In the genomic region with DNA sequence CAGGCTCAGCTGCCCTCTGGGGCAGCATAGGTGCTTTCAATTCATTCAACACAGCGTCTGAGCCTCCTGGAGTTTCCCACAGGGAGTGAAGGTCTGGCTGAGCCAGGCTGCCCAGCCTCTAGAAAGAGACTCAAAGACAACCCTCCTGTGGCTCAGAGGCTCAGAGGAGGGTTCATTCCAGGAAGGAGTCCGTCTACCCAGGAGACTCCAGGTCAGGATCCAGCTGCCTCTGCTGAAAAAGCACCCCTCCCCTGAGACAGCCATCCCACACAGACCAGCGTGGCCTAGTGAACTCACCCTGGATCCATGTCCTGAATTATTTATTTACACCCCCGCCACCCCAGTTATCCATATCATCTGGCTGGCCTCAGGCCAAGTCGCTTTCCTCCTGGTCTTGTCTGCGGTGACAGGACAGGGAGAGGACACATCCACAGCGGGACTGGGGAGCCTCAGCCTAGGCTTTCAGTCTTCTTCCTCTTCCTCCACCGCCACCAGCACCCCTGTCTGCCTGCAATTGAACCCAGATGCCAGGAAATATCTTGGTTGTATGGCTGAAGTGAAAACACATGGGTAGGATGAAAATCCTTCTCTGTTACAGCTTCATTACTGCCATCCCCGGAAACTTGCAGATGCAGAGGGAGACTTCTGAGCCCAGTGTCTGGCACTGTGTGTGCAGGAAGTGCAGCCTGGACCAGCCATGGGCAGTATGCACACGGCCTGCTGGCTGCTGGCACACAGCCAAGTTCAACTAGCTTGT, we compare ENCODE assay signal across 1 cellular context.
TF ChIP-seq lines count a peak whose summit lies in the region.

No MANE protein-coding gene starts in this region.

TF ChIP-seq in GM23338, 12 proteins besides CTCF, POLR2A, EP300 and RAD21 (continued from another document):
- TF ChIP-seq, protein P1, sequence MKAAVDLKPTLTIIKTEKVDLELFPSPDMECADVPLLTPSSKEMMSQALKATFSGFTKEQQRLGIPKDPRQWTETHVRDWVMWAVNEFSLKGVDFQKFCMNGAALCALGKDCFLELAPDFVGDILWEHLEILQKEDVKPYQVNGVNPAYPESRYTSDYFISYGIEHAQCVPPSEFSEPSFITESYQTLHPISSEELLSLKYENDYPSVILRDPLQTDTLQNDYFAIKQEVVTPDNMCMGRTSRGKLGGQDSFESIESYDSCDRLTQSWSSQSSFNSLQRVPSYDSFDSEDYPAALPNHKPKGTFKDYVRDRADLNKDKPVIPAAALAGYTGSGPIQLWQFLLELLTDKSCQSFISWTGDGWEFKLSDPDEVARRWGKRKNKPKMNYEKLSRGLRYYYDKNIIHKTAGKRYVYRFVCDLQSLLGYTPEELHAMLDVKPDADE (IDR thresholded peaks at IDR 0.05) = no peak
- no peak for TF ChIP-seq STAT1 (IDR thresholded peaks at IDR 0.05; ENCODE audit: unreplicated experiment)
- no peak for TF ChIP-seq EZH2 (IDR thresholded peaks at IDR 0.05; ENCODE audit: low read depth, unreplicated experiment)
- TF ChIP-seq CREB1 (CRISPR knock-in tag; IDR thresholded peaks at IDR 0.05; ENCODE audit: low read depth) = no peak
- no peak for TF ChIP-seq NANOG (IDR thresholded peaks at IDR 0.05; ENCODE audit: borderline replicate concordance)
- no peak for TF ChIP-seq JUNB (IDR thresholded peaks at IDR 0.05; ENCODE audit: unreplicated experiment)
- no peak for TF ChIP-seq ZNF114 (CRISPR knock-in tag; IDR thresholded peaks at IDR 0.05)
- no peak for TF ChIP-seq POLR2AphosphoS5 (IDR thresholded peaks at IDR 0.05; ENCODE audit: low read depth)
- no peak for TF ChIP-seq ZNF331 (CRISPR knock-in tag; IDR thresholded peaks at IDR 0.05; ENCODE audit: low read depth)
- TF ChIP-seq, protein P2, sequence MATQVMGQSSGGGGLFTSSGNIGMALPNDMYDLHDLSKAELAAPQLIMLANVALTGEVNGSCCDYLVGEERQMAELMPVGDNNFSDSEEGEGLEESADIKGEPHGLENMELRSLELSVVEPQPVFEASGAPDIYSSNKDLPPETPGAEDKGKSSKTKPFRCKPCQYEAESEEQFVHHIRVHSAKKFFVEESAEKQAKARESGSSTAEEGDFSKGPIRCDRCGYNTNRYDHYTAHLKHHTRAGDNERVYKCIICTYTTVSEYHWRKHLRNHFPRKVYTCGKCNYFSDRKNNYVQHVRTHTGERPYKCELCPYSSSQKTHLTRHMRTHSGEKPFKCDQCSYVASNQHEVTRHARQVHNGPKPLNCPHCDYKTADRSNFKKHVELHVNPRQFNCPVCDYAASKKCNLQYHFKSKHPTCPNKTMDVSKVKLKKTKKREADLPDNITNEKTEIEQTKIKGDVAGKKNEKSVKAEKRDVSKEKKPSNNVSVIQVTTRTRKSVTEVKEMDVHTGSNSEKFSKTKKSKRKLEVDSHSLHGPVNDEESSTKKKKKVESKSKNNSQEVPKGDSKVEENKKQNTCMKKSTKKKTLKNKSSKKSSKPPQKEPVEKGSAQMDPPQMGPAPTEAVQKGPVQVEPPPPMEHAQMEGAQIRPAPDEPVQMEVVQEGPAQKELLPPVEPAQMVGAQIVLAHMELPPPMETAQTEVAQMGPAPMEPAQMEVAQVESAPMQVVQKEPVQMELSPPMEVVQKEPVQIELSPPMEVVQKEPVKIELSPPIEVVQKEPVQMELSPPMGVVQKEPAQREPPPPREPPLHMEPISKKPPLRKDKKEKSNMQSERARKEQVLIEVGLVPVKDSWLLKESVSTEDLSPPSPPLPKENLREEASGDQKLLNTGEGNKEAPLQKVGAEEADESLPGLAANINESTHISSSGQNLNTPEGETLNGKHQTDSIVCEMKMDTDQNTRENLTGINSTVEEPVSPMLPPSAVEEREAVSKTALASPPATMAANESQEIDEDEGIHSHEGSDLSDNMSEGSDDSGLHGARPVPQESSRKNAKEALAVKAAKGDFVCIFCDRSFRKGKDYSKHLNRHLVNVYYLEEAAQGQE (IDR thresholded peaks at IDR 0.05; ENCODE audit: unreplicated experiment) = no peak
TF ChIP-seq in GM23338: peak in this region for 0.
